ENCODE assay signal across 8 cellular contexts in genomic region chr7:102463841-102464576, GRCh38. TPM values are rescaled to one million over a fixed set of nuclear protein-coding genes. Genes with fewer than 3 reads are reported as not detected.
DNase-seq lines count a peak whose midpoint lies in the region; ATAC-seq and TF ChIP-seq lines count a peak whose summit lies in the region.

No MANE protein-coding gene starts in this region.

- H3K27ac ChIP-seq in HCT116 (ENCODE audit: low read depth, low read length) (peak overlapping the region; percentile 75), prostate gland (peak overlapping the region; percentile 60 to 76)

- peaks cover 4% of the 10 kb centered on the region for H3K36me3 Mint-ChIP-seq in activated CD8-positive, alpha-beta T cell treated with anti-CD3 and anti-CD28 coated beads for 36 hours (ENCODE audit: low read depth)

- RAD21 ChIA-PET in HCT116 (lab: Charles Lee; ENCODE audit: low non-redundant PET in 1 of 2, low total read pairs in 2 of 2, uncharacterized antibody in 2 of 2, unreplicated experiment in 2 of 2), result interaction anchor here in 1 of 2 experiments (0.6 kb wide), 1 partner anchor 46 kb away, joined by 3 read pairs; no protein-coding TSS in a partner anchor

- H3K27ac Mint-ChIP-seq in activated CD8-positive, alpha-beta T cell treated with anti-CD3 and anti-CD28 coated beads for 36 hours, result peak overlapping the region; percentile 86

- H3K27me3 Mint-ChIP-seq in activated CD8-positive, alpha-beta T cell treated with anti-CD3 and anti-CD28 coated beads for 36 hours, result no peaks in the 10 kb centered on the region

- POLR2A ChIA-PET in HCT116 (lab: Charles Lee), result no interaction called here
- POLR2A ChIA-PET in activated CD8-positive, alpha-beta T cell treated with anti-CD3 and anti-CD28 coated beads for 36 hours (lab: Charles Lee), result interaction anchor here (0.5 to 3.5 kb wide), 10 partner anchors 10 to 176 kb away, joined by 3 to 17 read pairs (median 3); partner anchors contain the start of gene PRKRIP1

- H3K9me3 ChIP-seq in HCT116 (ENCODE audit: control insufficient read depth in 1 of 2, insufficient read depth in 1 of 2, low read depth in 1 of 2, low read length in 2 of 2) (no peaks in the 10 kb centered on the region), prostate gland (no peaks in the 10 kb centered on the region)

- 9% methylated on average over 24 of the region's 24 CpGs for WGBS in prostate gland

- BruUV-seq in HCT116 (replicated peaks; lab: Mats Ljungman, UMichigan), result TSS peak; percentile 54

- no peaks in the 10 kb centered on the region; a peak in 1 of 4 replicates for H3K36me3 ChIP-seq in HCT116 (ENCODE audit: control insufficient read depth in 1 of 2, insufficient read depth in 2 of 2, low read length in 2 of 2)
- no peaks in the 10 kb centered on the region for H3K36me3 ChIP-seq in prostate gland

- ATAC-seq in HCT116 (peak; percentile 15), Right ventricle myocardium superior (ENCODE audit: poor library complexity) (peak; percentile 2)
- peak; percentile 1 for ATAC-seq in activated CD8-positive, alpha-beta T cell treated with anti-CD3 and anti-CD28 coated beads for 36 hours

- H3K9me3 Mint-ChIP-seq in activated CD8-positive, alpha-beta T cell treated with anti-CD3 and anti-CD28 coated beads for 36 hours, result no peaks in the 10 kb centered on the region

- DNase-seq in AG09309 (ENCODE audit: low read depth) (no peak), HCT116 (ENCODE audit: low read depth, low spot score) (no peak), Right ventricle myocardium superior (no peak), prostate gland (ENCODE audit: low spot score) (no peak), KG1 (lab: John Stamatoyannopoulos, UW) (no peak), NCI-H2107 treated with DMSO at 0.1 percent for 48 hours (lab: John Stamatoyannopoulos, UW; ENCODE audit: unreplicated experiment) (no peak), NCI-H1417 (lab: John Stamatoyannopoulos, UW) (no peak)
- peak; percentile 29 for DNase-seq in activated CD8-positive, alpha-beta T cell treated with anti-CD3 and anti-CD28 coated beads for 36 hours

- peak overlapping the region; percentile 94 for H3K4me3 Mint-ChIP-seq in activated CD8-positive, alpha-beta T cell treated with anti-CD3 and anti-CD28 coated beads for 36 hours

- no peak for TF ChIP-seq CTCF in AG09309 (IDR thresholded peaks at IDR 0.05; ENCODE audit: control insufficient read depth, insufficient read depth, low read depth, low read length, missing control alignments)
- TF ChIP-seq CTCF in HCT116 (IDR thresholded peaks at IDR 0.05 in 2 of 3, conservative IDR thresholded peaks at IDR 0.05 in 1 of 3; ENCODE audit: borderline replicate concordance in 1 of 3, insufficient read depth in 1 of 3, low read depth in 2 of 3, low read length in 2 of 3), result no peak
- no peak for TF ChIP-seq CTCF in activated CD8-positive, alpha-beta T cell treated with anti-CD3 and anti-CD28 coated beads for 36 hours (IDR thresholded peaks at IDR 0.05)
- no peak for TF ChIP-seq CTCF in prostate gland (IDR thresholded peaks at IDR 0.05)

- H3K9me2 ChIP-seq in HCT116 (ENCODE audit: insufficient read depth), result no peaks in the 10 kb centered on the region

- H3K79me2 ChIP-seq in HCT116 (ENCODE audit: insufficient read depth, low read length), result peaks cover 40% of the 10 kb centered on the region

- TF ChIP-seq POLR2A in HCT116 (IDR thresholded peaks at IDR 0.05; ENCODE audit: borderline replicate concordance, extremely low read depth, insufficient read depth, insufficient read length), result no peak
- no peak for TF ChIP-seq POLR2A in prostate gland (IDR thresholded peaks at IDR 0.05)

- peak overlapping the region; percentile 89 for H3K9ac ChIP-seq in HCT116 (ENCODE audit: low read length)

- H3K4me3 ChIP-seq in AG09309 (ENCODE audit: control insufficient read depth, low read depth, low read length) (peak overlapping the region; percentile 75), HCT116 (replicated peaks in 1 of 2; ENCODE audit: low read depth in 1 of 2, low read length in 2 of 2) (peak overlapping the region; percentile 93 to 99), prostate gland (peak overlapping the region; percentile 71 to 98)

- no peaks in the 10 kb centered on the region for H4K20me1 ChIP-seq in HCT116 (ENCODE audit: insufficient read depth)

- TF ChIP-seq RAD21 in HCT116 (IDR thresholded peaks at IDR 0.05; ENCODE audit: low read depth), result no peak

- peaks cover 30% of the 10 kb centered on the region for H3K4me1 Mint-ChIP-seq in activated CD8-positive, alpha-beta T cell treated with anti-CD3 and anti-CD28 coated beads for 36 hours (ENCODE audit: low read depth)

- no peak overlapping the region for H2AFZ ChIP-seq in HCT116 (ENCODE audit: low read depth, low read length, poor library complexity, severe bottlenecking)

- CTCF ChIA-PET in HCT116 (lab: Charles Lee), result no interaction called here
- CTCF ChIA-PET in activated CD8-positive, alpha-beta T cell treated with anti-CD3 and anti-CD28 coated beads for 36 hours (lab: Charles Lee), result interaction anchor here (0.7 to 2.1 kb wide), 6 partner anchors 29 to 68 kb away, joined by 3 to 8 read pairs (median 3); partner anchors contain the start of gene PRKRIP1

- intact Hi-C loops in HCT116 (cut with micrococcal nuclease) (loop anchor here (2.0 kb wide), 1 partner anchor 55 kb away; no protein-coding TSS in a partner anchor), Right ventricle myocardium superior (cut with DNase I) (no loop called here), prostate gland (cut with DNase I) (no loop called here)
- intact Hi-C loops in activated CD8-positive, alpha-beta T cell treated with anti-CD3 and anti-CD28 coated beads for 36 hours (cut with micrococcal nuclease), result loop anchor here (5.0 kb wide), 1 partner anchor 52 kb away; no protein-coding TSS in a partner anchor

- H3K27me3 ChIP-seq in HCT116 (ENCODE audit: insufficient read depth, low read length) (no peaks in the 10 kb centered on the region), prostate gland (replicated peaks; ENCODE audit: insufficient read depth) (no peaks in the 10 kb centered on the region)

- H3K4me2 ChIP-seq in HCT116 (ENCODE audit: low read length), result peak overlapping the region; percentile 84

- H3K4me1 ChIP-seq in HCT116 (ENCODE audit: control insufficient read depth in 1 of 2, insufficient read depth in 2 of 2, low read length in 2 of 2) (peaks cover 5 to 17% of the 10 kb centered on the region in 2 experiments; a peak in 2 of 4 replicates), prostate gland (replicated peaks) (peaks cover 5% of the 10 kb centered on the region)

TF ChIP-seq in HCT116, 20 proteins besides CTCF, POLR2A, EP300 and RAD21 (continues in another document):
- TF ChIP-seq JUND (IDR thresholded peaks at IDR 0.05) (no peak), SIN3A (IDR thresholded peaks at IDR 0.05; ENCODE audit: low read depth) (no peak), FOSL1 (IDR thresholded peaks at IDR 0.05; ENCODE audit: low read depth) (no peak), REST (IDR thresholded peaks at IDR 0.05; ENCODE audit: low read depth) (no peak), YY1 (IDR thresholded peaks at IDR 0.05; ENCODE audit: extremely low read depth, insufficient replicate concordance, low read depth, low read length) (no peak), POLR2AphosphoS5 (IDR thresholded peaks at IDR 0.05; ENCODE audit: low read depth, low read length) (no peak)

RNA-seq across cellular contexts. Expression of gene ALKBH4, which starts 0.7 kb away (rescaled TPM):
- total RNA-seq in HCT116 (2021; ENCODE audit: unreplicated experiment) (14.9 TPM), Right ventricle myocardium superior (5.3 TPM), prostate gland (10 to 100 TPM; 25.2 to 27.0 TPM)
- polyA plus RNA-seq in HCT116 (2012), result 8.1 and 10.8 TPM in 2 replicates
- total RNA-seq in activated CD8-positive, alpha-beta T cell treated with anti-CD3 and anti-CD28 coated beads for 36 hours, result 1 to 10 TPM; 6.0 to 6.9 TPM

RNA-seq across cellular contexts. Expression of gene LRWD1, which starts 0.8 kb away (rescaled TPM):
- total RNA-seq in HCT116 (2021; ENCODE audit: unreplicated experiment), result 39.5 TPM
- polyA plus RNA-seq in HCT116 (2012), result 27.4 and 29.2 TPM in 2 replicates
- total RNA-seq in activated CD8-positive, alpha-beta T cell treated with anti-CD3 and anti-CD28 coated beads for 36 hours, result 10 to 100 TPM; 12.3 to 12.7 TPM
- 9.7 TPM for total RNA-seq in Right ventricle myocardium superior
- 10 to 100 TPM; 12.8 to 57.7 TPM for total RNA-seq in prostate gland

RNA-seq across cellular contexts. Expression of gene POLR2J, which starts 14.7 kb away (rescaled TPM):
- total RNA-seq in HCT116 (2021; ENCODE audit: unreplicated experiment), result 54.9 TPM
- 89.9 and 111 TPM in 2 replicates for polyA plus RNA-seq in HCT116 (2012)
- 10 to 100 TPM; 49.1 to 54.7 TPM for total RNA-seq in activated CD8-positive, alpha-beta T cell treated with anti-CD3 and anti-CD28 coated beads for 36 hours
- 51.3 TPM for total RNA-seq in Right ventricle myocardium superior
- 10 to 100 TPM; 23.2 to 46.4 TPM for total RNA-seq in prostate gland

RNA-seq across cellular contexts. Expression of gene ORAI2, which starts 30.6 kb away (rescaled TPM):
- total RNA-seq in HCT116 (2021; ENCODE audit: unreplicated experiment) (13.2 TPM), Right ventricle myocardium superior (4.3 TPM), prostate gland (10 to 100 TPM; 20.5 to 24.8 TPM)
- polyA plus RNA-seq in HCT116 (2012), result 10.3 and 14.2 TPM in 2 replicates
- total RNA-seq in activated CD8-positive, alpha-beta T cell treated with anti-CD3 and anti-CD28 coated beads for 36 hours, result 10 to 100 TPM; 29.4 to 35.8 TPM

RNA-seq across cellular contexts. Expression of gene RASA4B, which starts 53.6 kb away (rescaled TPM):
- total RNA-seq in HCT116 (2021; ENCODE audit: unreplicated experiment) (6.0 TPM), Right ventricle myocardium superior (9.3 TPM), prostate gland (10 to 100 TPM in 1 of 2 donors, 1 to 10 TPM in 1; 2.0 to 25.7 TPM)
- polyA plus RNA-seq in HCT116 (2012), result 5.8 and 6.2 TPM in 2 replicates
- total RNA-seq in activated CD8-positive, alpha-beta T cell treated with anti-CD3 and anti-CD28 coated beads for 36 hours, result 10 to 100 TPM; 26.0 to 31.3 TPM

Comparison
In these comparisons a context has a peak if more than half of its experiments do, and no peak if none do; other contexts are left out.
1. intact Hi-C loops: an anchor here in HCT116 (2.0 kb wide) and activated CD8-positive, alpha-beta T cell treated with anti-CD3 and anti-CD28 coated beads for 36 hours (5.0 kb wide); none called in Right ventricle myocardium superior and prostate gland.